Comparison of ENCODE assay signal across 16 cellular contexts in genomic region chr14:71116206-71117122, GRCh38.
DNase-seq lines count a peak whose midpoint lies in the region; ATAC-seq, FAIRE-seq and TF ChIP-seq lines count a peak whose summit lies in the region.
"Had no signal": no experiment of that assay in that cellular context is flagged by ENCODE, and none has a peak within 500 bp of the region (broad histone marks: within the 10 kb centered on the region; RNA-seq: fewer than 3 reads in every experiment).

No MANE protein-coding gene starts in this region.

- intact Hi-C loops in gastrocnemius medialis (cut with DNase I; ENCODE audit: low total_unique reads) = no loop called here

- H3K27ac ChIP-seq in smooth muscle cell (ENCODE audit: low read depth) (peak overlapping the region; percentile 100), gastrocnemius medialis (no peak overlapping the region), mesendoderm (ENCODE audit: low read depth, low read length) (no peak overlapping the region)

- H3K18ac ChIP-seq in mesendoderm (ENCODE audit: low read length) = no peak overlapping the region

- H3K36me3 Mint-ChIP-seq in activated T-cell treated with anti-CD3 and anti-CD28 coated beads, Interleukin-2, amount 50 U/mL, for 24 hours (ENCODE audit: low read depth) = peaks cover 59% of the 10 kb centered on the region
- H3K36me3 Mint-ChIP-seq: natural killer cell had no signal

- H2AK5ac ChIP-seq in mesendoderm (ENCODE audit: low read length) = no peak overlapping the region

- DNase-seq in activated T-cell treated with anti-CD3 and anti-CD28 coated beads, Interleukin-2, amount 50 U/mL, for 24 hours = no peak
- no peak for DNase-seq in activated T-cell treated with anti-CD3 and anti-CD28 coated beads, Interleukin-2, amount 50 U/mL, for 48 hours
- DNase-seq in HTR-8/SVneo (ENCODE audit: insufficient read length, low spot score) = no peak
- DNase-seq in epithelial cell of proximal tubule (ENCODE audit: low read depth) = no peak
- DNase-seq in smooth muscle cell (lab: John Stamatoyannopoulos, UW; ENCODE audit: unreplicated experiment) = no peak
- DNase-seq in gastrocnemius medialis = no peak
- no peak for DNase-seq in cerebellar nuclear complex (lab: John Stamatoyannopoulos, UW)
- no peak for DNase-seq in mesendoderm
- DNase-seq: natural killer cell, NCI-H1105, NCI-H510A treated with DMSO at 0.1 percent for 48 hours, SHP77, trophoblast cell had no signal

- no peak overlapping the region for H2BK15ac ChIP-seq in mesendoderm (replicated peaks; ENCODE audit: low read depth)

- no peak overlapping the region for H2BK120ac ChIP-seq in mesendoderm (ENCODE audit: low read depth, low read length)

- H4K20me1 ChIP-seq in smooth muscle cell (ENCODE audit: low read depth) = no peaks in the 10 kb centered on the region

- no peak for TF ChIP-seq POLR2A in gastrocnemius medialis (IDR thresholded peaks at IDR 0.05)

- H3K27me3 ChIP-seq in smooth muscle cell (ENCODE audit: low read depth) (no peaks in the 10 kb centered on the region), gastrocnemius medialis (no peaks in the 10 kb centered on the region), mesendoderm (ENCODE audit: insufficient read depth, low read length, poor library complexity) (no peaks in the 10 kb centered on the region)

- WGBS in smooth muscle cell (ENCODE audit: low lambda C conversion rate) = 63% methylated on average over 12 of the region's 12 CpGs
- WGBS in mesendoderm (ENCODE audit: extremely low coverage, insufficient coverage, low lambda C conversion rate) = no CpG with 5 or more reads among the region's 12 CpGs

- H3K36me3 ChIP-seq in smooth muscle cell (ENCODE audit: low read depth) (peaks cover 3% of the 10 kb centered on the region), gastrocnemius medialis (peaks cover 0 to 2% of the 10 kb centered on the region in 2 donors), mesendoderm (ENCODE audit: control insufficient read depth, insufficient read depth, low read length) (no peaks in the 10 kb centered on the region)

- no peak overlapping the region for H3K56ac ChIP-seq in mesendoderm (ENCODE audit: low read length)

- H4K8ac ChIP-seq in mesendoderm (ENCODE audit: low read depth, low read length) = no peak overlapping the region

- no peaks in the 10 kb centered on the region for H3K9me3 Mint-ChIP-seq in activated T-cell treated with anti-CD3 and anti-CD28 coated beads, Interleukin-2, amount 50 U/mL, for 24 hours
- H3K9me3 Mint-ChIP-seq: activated T-helper 17 cell treated with anti-CD3 and anti-CD28 coated beads, Interleukin-2, amount 50 U/mL, for 72 hours; natural killer cell had no signal

- TF ChIP-seq CTCF in epithelial cell of proximal tubule (conservative IDR thresholded peaks at IDR 0.05; ENCODE audit: low read depth, low read length) = peak; percentile 15
- TF ChIP-seq CTCF in smooth muscle cell (IDR thresholded peaks at IDR 0.05; ENCODE audit: borderline replicate concordance, insufficient read depth, poor library complexity, severe bottlenecking) = no peak
- no peak for TF ChIP-seq CTCF in gastrocnemius medialis (IDR thresholded peaks at IDR 0.05 in 4 of 5, conservative IDR thresholded peaks at IDR 0.05 in 1 of 5)

- FAIRE-seq in HTR-8/SVneo (lab: Jason Lieb, UNC) = peak; percentile 76

- H3K9ac ChIP-seq in smooth muscle cell (ENCODE audit: low read depth) (peak overlapping the region; percentile 96), mesendoderm (ENCODE audit: low read length) (no peak overlapping the region)

- H3K4me2 ChIP-seq in smooth muscle cell (peak overlapping the region; percentile 75), mesendoderm (ENCODE audit: low read length) (no peak overlapping the region)

- H3K9me3 ChIP-seq in smooth muscle cell (replicated peaks; ENCODE audit: low read depth) = no peaks in the 10 kb centered on the region
- no peaks in the 10 kb centered on the region for H3K9me3 ChIP-seq in gastrocnemius medialis

- no peak overlapping the region for H2BK5ac ChIP-seq in mesendoderm (ENCODE audit: low read length)

- H3K4me1 ChIP-seq in smooth muscle cell (ENCODE audit: low read depth) (peaks cover 30% of the 10 kb centered on the region), gastrocnemius medialis (no peaks in the 10 kb centered on the region), mesendoderm (ENCODE audit: control insufficient read depth, low read depth, low read length) (no peaks in the 10 kb centered on the region)

- H3K4me1 Mint-ChIP-seq in activated T-cell treated with anti-CD3 and anti-CD28 coated beads, Interleukin-2, amount 50 U/mL, for 24 hours (ENCODE audit: low read depth) = peaks cover 25% of the 10 kb centered on the region
- H3K4me1 Mint-ChIP-seq: natural killer cell had no signal

- in situ Hi-C loops in gastrocnemius medialis (cut with MboI; ENCODE audit: low sequenced_read_pairs in 4 of 4) = no loop called here

- no peaks in the 10 kb centered on the region for H3K27me3 Mint-ChIP-seq in activated T-cell treated with anti-CD3 and anti-CD28 coated beads, Interleukin-2, amount 50 U/mL, for 24 hours
- H3K27me3 Mint-ChIP-seq: activated T-helper 17 cell treated with anti-CD3 and anti-CD28 coated beads, Interleukin-2, amount 50 U/mL, for 72 hours had no signal

- no peak overlapping the region for H4K5ac ChIP-seq in mesendoderm (ENCODE audit: low read length)

- H3K4me3 ChIP-seq in epithelial cell of proximal tubule (ENCODE audit: low read depth, low read length) = no peak overlapping the region
- no peak overlapping the region for H3K4me3 ChIP-seq in smooth muscle cell
- no peak overlapping the region for H3K4me3 ChIP-seq in gastrocnemius medialis
- H3K4me3 ChIP-seq in mesendoderm (ENCODE audit: low read length) = no peak overlapping the region

- no peak overlapping the region for H2AFZ ChIP-seq in smooth muscle cell (ENCODE audit: low read depth)

- no peak overlapping the region for H3K4me3 Mint-ChIP-seq in activated T-cell treated with anti-CD3 and anti-CD28 coated beads, Interleukin-2, amount 50 U/mL, for 24 hours
- H3K4me3 Mint-ChIP-seq: activated T-helper 17 cell treated with anti-CD3 and anti-CD28 coated beads, Interleukin-2, amount 50 U/mL, for 72 hours; natural killer cell had no signal

- H3K23ac ChIP-seq in mesendoderm (ENCODE audit: low read length) = no peak overlapping the region

- no peak overlapping the region for H3K4ac ChIP-seq in mesendoderm (ENCODE audit: low read depth, low read length)

- H3K79me2 ChIP-seq in smooth muscle cell (ENCODE audit: low read depth) = no peaks in the 10 kb centered on the region
- no peaks in the 10 kb centered on the region for H3K79me2 ChIP-seq in mesendoderm (ENCODE audit: control insufficient read depth, insufficient read depth, low read length)

- H3K79me1 ChIP-seq in mesendoderm (ENCODE audit: low read length) = no peaks in the 10 kb centered on the region

- no peak for ATAC-seq in gastrocnemius medialis
- ATAC-seq: activated CD4-positive, CD25-positive, alpha-beta regulatory T cell treated with anti-CD3 and anti-CD28 coated beads, Interleukin-2, amount 50 U/mL, for 24 hours; activated T-helper 17 cell treated with anti-CD3 and anti-CD28 coated beads, Interleukin-2, amount 50 U/mL, for 72 hours; esophagus mucosa; natural killer cell had no signal

- H3K27ac Mint-ChIP-seq in activated T-cell treated with anti-CD3 and anti-CD28 coated beads, Interleukin-2, amount 50 U/mL, for 24 hours = peak overlapping the region; percentile 9

- H3F3A ChIP-seq in smooth muscle cell (ENCODE audit: low read depth) = peaks cover 22% of the 10 kb centered on the region
